22 cellular contexts compared by ENCODE assay signal in genomic region chr7:128826916-128827247, GRCh38. TPM values are rescaled to one million over a fixed set of nuclear protein-coding genes. Genes with fewer than 3 reads are reported as not detected.
A peak's percentile ranks its signal among the peaks of the same experiment; 100 is the strongest.
DNase-seq lines count a peak whose midpoint lies in the region; ATAC-seq, FAIRE-seq and TF ChIP-seq lines count a peak whose summit lies in the region.
"Had no signal": no experiment of that assay in that cellular context is flagged by ENCODE, and none has a peak within 500 bp of the region (broad histone marks: within the 10 kb centered on the region; RNA-seq: fewer than 3 reads in every experiment).

No MANE protein-coding gene starts in this region.

- H2AFZ ChIP-seq in H1 (ENCODE audit: low read length): no peak overlapping the region

- intact Hi-C loops in left ventricle myocardium inferior (cut with micrococcal nuclease) (no loop called here), left ventricle myocardium superior (cut with micrococcal nuclease) (no loop called here), vagina (cut with DNase I) (no loop called here), pancreas (cut with DNase I) (no loop called here)

- H2BK120ac ChIP-seq in H1 (replicated peaks; ENCODE audit: low read depth, low read length): no peak overlapping the region

- H3K14ac ChIP-seq in H1 (ENCODE audit: insufficient read length): no peak overlapping the region

- H4K8ac ChIP-seq in H1 (ENCODE audit: extremely low read depth, insufficient read depth, low read length): no peak overlapping the region

- H3K36me3 Mint-ChIP-seq in osteocyte (ENCODE audit: unreplicated experiment) (no peaks in the 10 kb centered on the region), type B pancreatic cell (no peaks in the 10 kb centered on the region)

- H3K27ac Mint-ChIP-seq in osteocyte (ENCODE audit: unreplicated experiment) (peak overlapping the region; percentile 40), type B pancreatic cell (no peak overlapping the region)
- H3K27ac Mint-ChIP-seq: effector memory CD8-positive, alpha-beta T cell had no signal

- H3K4me1 ChIP-seq in left ventricle myocardium inferior (peaks cover 40% of the 10 kb centered on the region), H1 (replicated peaks in 1 of 4; ENCODE audit: control insufficient read depth in 3 of 4, insufficient read depth in 4 of 4, low read length in 3 of 4) (peaks cover 3 to 33% (median 16%) of the 10 kb centered on the region in 4 experiments), vagina (peaks cover 24% of the 10 kb centered on the region), pancreas (peaks cover 0 to 2% (median 0%) of the 10 kb centered on the region in 3 donors)

- H3K27me3 ChIP-seq in left ventricle myocardium inferior (ENCODE audit: low read depth): peaks cover 5% of the 10 kb centered on the region
- peaks cover 8 to 27% (median 27%) of the 10 kb centered on the region in 4 experiments; a peak in 6 of 7 replicates for H3K27me3 ChIP-seq in H1 (replicated peaks in 1 of 4; ENCODE audit: control insufficient read depth in 3 of 4, extremely low read depth in 1 of 4, insufficient read depth in 3 of 4, low read length in 3 of 4)
- no peaks in the 10 kb centered on the region for H3K27me3 ChIP-seq in vagina
- H3K27me3 ChIP-seq in pancreas: no peaks in the 10 kb centered on the region

- H4K20me1 ChIP-seq in H1 (replicated peaks in 1 of 2; ENCODE audit: control insufficient read depth in 1 of 2, insufficient read depth in 2 of 2, low read length in 2 of 2): no peaks in the 10 kb centered on the region

- H3K23ac ChIP-seq in H1 (ENCODE audit: insufficient read length): no peak overlapping the region

- FAIRE-seq in H1 (lab: Jason Lieb, UNC) (no peak), pancreas (lab: Jason Lieb, UNC) (no peak)
- FAIRE-seq: GM12891, TTC549 had no signal

- H3K27me3 Mint-ChIP-seq in osteocyte (ENCODE audit: unreplicated experiment): no peaks in the 10 kb centered on the region
- H3K27me3 Mint-ChIP-seq in type B pancreatic cell: peaks cover 7% of the 10 kb centered on the region

- peaks cover 14% of the 10 kb centered on the region for H3K23me2 ChIP-seq in H1 (ENCODE audit: low read depth, low read length)

- no peaks in the 10 kb centered on the region for H3K9me3 Mint-ChIP-seq in osteocyte (ENCODE audit: unreplicated experiment)
- no peaks in the 10 kb centered on the region for H3K9me3 Mint-ChIP-seq in type B pancreatic cell
- H3K9me3 Mint-ChIP-seq: effector memory CD8-positive, alpha-beta T cell had no signal

- no peak overlapping the region; the same call in 1 of the 2 replicates for H2BK12ac ChIP-seq in H1 (ENCODE audit: low read depth, low read length)

- H3K4me1 Mint-ChIP-seq in osteocyte (ENCODE audit: unreplicated experiment) (peaks cover 38% of the 10 kb centered on the region), type B pancreatic cell (ENCODE audit: unreplicated experiment) (peaks cover 18% of the 10 kb centered on the region)

- H3K4ac ChIP-seq in H1 (replicated peaks; ENCODE audit: insufficient read length, low read depth, low read length): no peak overlapping the region

- ATAC-seq in left ventricle myocardium superior (no peak), pancreas (no peak)
- ATAC-seq: effector memory CD8-positive, alpha-beta T cell had no signal

- no peak overlapping the region for H2BK20ac ChIP-seq in H1 (ENCODE audit: low read length)

- no peak for TF ChIP-seq EP300 in H1 (IDR thresholded peaks at IDR 0.05; ENCODE audit: borderline replicate concordance in 1 of 2, low read depth in 2 of 2, low read length in 2 of 2)

- H3K79me1 ChIP-seq in H1 (ENCODE audit: low read depth, low read length): no peaks in the 10 kb centered on the region

- POLR2A ChIA-PET in H1 (lab: Charles Lee; ENCODE audit: partially characterized antibody): interaction anchor here (0.7 to 1.4 kb wide), 3 partner anchors 17 to 71 kb away, joined by 3 read pairs; no protein-coding TSS in a partner anchor

- CTCF ChIA-PET in H1 (lab: Charles Lee; ENCODE audit: partially characterized antibody): interaction anchor here (0.7 to 3.2 kb wide), 13 partner anchors 9 to 365 kb away, joined by 3 to 12 read pairs (median 5); no protein-coding TSS in a partner anchor

- no peak overlapping the region for H3K56ac ChIP-seq in H1 (replicated peaks; ENCODE audit: insufficient read length, low read depth, low read length)

- no peak for TF ChIP-seq RAD21 in H1 (IDR thresholded peaks at IDR 0.05 in 1 of 2, conservative IDR thresholded peaks at IDR 0.05 in 1 of 2; ENCODE audit: low read depth in 2 of 2, low read length in 2 of 2)

- no peaks in the 10 kb centered on the region for H3K36me3 ChIP-seq in left ventricle myocardium inferior
- no peaks in the 10 kb centered on the region for H3K36me3 ChIP-seq in H1 (ENCODE audit: control insufficient read depth in 2 of 4, insufficient read depth in 4 of 4, low read length in 3 of 4)
- no peaks in the 10 kb centered on the region for H3K36me3 ChIP-seq in vagina
- no peaks in the 10 kb centered on the region for H3K36me3 ChIP-seq in pancreas
- H3K36me3 ChIP-seq: suprapubic skin had no signal

- H4K91ac ChIP-seq in H1 (replicated peaks; ENCODE audit: insufficient read length, low read length): no peak overlapping the region

- H4K5ac ChIP-seq in H1 (ENCODE audit: insufficient read length, low read depth, low read length): no peak overlapping the region

- peak overlapping the region; percentile 54 for H3K4me3 ChIP-seq in left ventricle myocardium inferior
- no peak overlapping the region for H3K4me3 ChIP-seq in H1 (ENCODE audit: extremely low read depth in 1 of 4, insufficient read depth in 2 of 4, low read depth in 3 of 4, low read length in 4 of 4)
- no peak overlapping the region for H3K4me3 ChIP-seq in vagina
- no peak overlapping the region for H3K4me3 ChIP-seq in pancreas
- H3K4me3 ChIP-seq: suprapubic skin had no signal

- H3K9me3 ChIP-seq in left ventricle myocardium inferior (replicated peaks) (no peaks in the 10 kb centered on the region), H1 (ENCODE audit: insufficient read depth in 2 of 2, low read depth in 1 of 2, low read length in 1 of 2) (no peaks in the 10 kb centered on the region), vagina (no peaks in the 10 kb centered on the region), pancreas (no peaks in the 10 kb centered on the region)
- H3K9me3 ChIP-seq: suprapubic skin had no signal

- TF ChIP-seq POLR2A in H1 (IDR thresholded peaks at IDR 0.05; ENCODE audit: control extremely low read depth in 1 of 2, low read depth in 2 of 2, low read length in 2 of 2): no peak
- no peak for TF ChIP-seq POLR2A in vagina (IDR thresholded peaks at IDR 0.05)

- DNase-seq in left ventricle myocardium inferior (no peak), left ventricle myocardium superior (no peak), H1 (ENCODE audit: low read depth in 1 of 2, low spot score in 2 of 2) (no peak), osteocyte (ENCODE audit: extremely low spot score, unreplicated experiment) (no peak), vagina (ENCODE audit: extremely low spot score in 2 of 2) (no peak), pancreas (no peak), NCI-H226 (no peak), type B pancreatic cell (ENCODE audit: extremely low spot score, unreplicated experiment) (no peak)
- DNase-seq: activated CD4-positive, alpha-beta T cell treated with anti-CD3 and anti-CD28 coated beads, Interleukin-2, amount 50 U/mL, for 1 hour; activated CD8-positive, alpha-beta memory T cell treated with anti-CD3 and anti-CD28 coated beads, Interleukin-2, amount 50 U/mL, for 48 hours; activated gamma-delta T cell; DMS153; effector memory CD8-positive, alpha-beta T cell; MM.1S; NCI-H345; RPMI8226 had no signal

- H3K18ac ChIP-seq in H1 (ENCODE audit: extremely low read depth, low read length): no peak overlapping the region

- no peak overlapping the region for H3K4me3 Mint-ChIP-seq in osteocyte (ENCODE audit: unreplicated experiment)
- H3K4me3 Mint-ChIP-seq in type B pancreatic cell: no peak overlapping the region
- H3K4me3 Mint-ChIP-seq: CD14-positive monocyte; effector memory CD8-positive, alpha-beta T cell had no signal

- no peaks in the 10 kb centered on the region for H3K79me2 ChIP-seq in H1 (ENCODE audit: control insufficient read depth in 1 of 2, insufficient read depth in 2 of 2, low read length in 2 of 2)

- H3K27ac ChIP-seq in left ventricle myocardium inferior (replicated peaks): peak overlapping the region; percentile 96
- no peak overlapping the region for H3K27ac ChIP-seq in H1 (ENCODE audit: low read depth, low read length)
- peak overlapping the region; percentile 86 for H3K27ac ChIP-seq in vagina
- H3K27ac ChIP-seq in pancreas: no peak overlapping the region
- H3K27ac ChIP-seq: suprapubic skin had no signal

- H3K9ac ChIP-seq in H1 (replicated peaks in 1 of 4; ENCODE audit: extremely low read depth in 1 of 4, low read depth in 3 of 4, low read length in 3 of 4): no peak overlapping the region

- no peak overlapping the region; the same call in 1 of the 2 replicates for H2BK15ac ChIP-seq in H1 (ENCODE audit: low read length)

- 0 out of 2 replicates have a peak overlapping the region, but pooled peaks have one; percentile 28 for H2BK5ac ChIP-seq in H1 (ENCODE audit: low read depth, low read length)

- no peak overlapping the region for H2AK5ac ChIP-seq in H1 (ENCODE audit: low read depth, low read length)

- TF ChIP-seq CTCF in left ventricle myocardium inferior (IDR thresholded peaks at IDR 0.05; ENCODE audit: borderline replicate concordance): no peak
- TF ChIP-seq CTCF in H1 (IDR thresholded peaks at IDR 0.05; ENCODE audit: control extremely low read depth in 1 of 3, insufficient read depth in 1 of 3, low read depth in 1 of 3, low read length in 3 of 3): no peak
- TF ChIP-seq CTCF in osteocyte (IDR thresholded peaks at IDR 0.05): no peak
- no peak for TF ChIP-seq CTCF in vagina (IDR thresholded peaks at IDR 0.05)
- no peak for TF ChIP-seq CTCF in pancreas (IDR thresholded peaks at IDR 0.05)
- TF ChIP-seq CTCF in type B pancreatic cell (conservative IDR thresholded peaks at IDR 0.05): no peak

- no peak overlapping the region for H3K4me2 ChIP-seq in H1 (ENCODE audit: insufficient read depth in 1 of 2, low read depth in 2 of 2, low read length in 2 of 2)

- 75% methylated on average over 1 of the region's 1 CpG; no CpG with 5 or more reads in 1 of the 2 experiments for WGBS in H1 (ENCODE audit: extremely low coverage in 1 of 2, insufficient coverage in 1 of 2, insufficient read length in 1 of 2, insufficient replicate concordance in 2 of 2, low coverage in 1 of 2, low lambda C conversion rate in 2 of 2, missing lambda C conversion rate in 1 of 2), 2 experiments
- WGBS in pancreas, 2 donors: 79 to 82% methylated on average over 1 of the region's 1 CpG

RNA-seq across cellular contexts. Expression of gene FLNC, which starts 3.3 kb away (rescaled TPM):
- 839 TPM for total RNA-seq in left ventricle myocardium inferior
- total RNA-seq in left ventricle myocardium superior: 591 TPM
- 10.7 and 12.0 TPM in 2 replicates for total RNA-seq in H1 (2021; fragmentation: NEBNext Ultra II Directional; extraction: Animal tissue kit (Norgen Biotek cat#: 25700))
- polyA plus RNA-seq in H1 (2011; rRNA removed): 1.9 and 3.3 TPM in 2 replicates
- 2.3 TPM for polyA plus RNA-seq in H1 (2011; cell fraction: cytosol; rRNA removed)
- polyA plus RNA-seq in H1 (2011; cell fraction: nucleus; rRNA removed): 9.5 TPM
- 5.2 to 7.9 TPM (median 6.6 TPM) in 4 replicates for polyA plus RNA-seq in H1 (2012, experiment 1 of 2)
- polyA plus RNA-seq in H1 (2012, experiment 2 of 2): 5.2 TPM
- polyA plus RNA-seq in H1 (2013, experiment 1 of 2): 8.3 TPM
- polyA plus RNA-seq in H1 (2013, experiment 2 of 2): 7.8 TPM
- 4.5 and 5.1 TPM in 2 replicates for polyA minus RNA-seq in H1 (2011; rRNA and poly(A)+ RNA removed)
- 7.1 TPM for polyA minus RNA-seq in H1 (2011; cell fraction: cytosol; rRNA and poly(A)+ RNA removed)
- 5.7 TPM for polyA minus RNA-seq in H1 (2011; cell fraction: nucleus; rRNA and poly(A)+ RNA removed)
- total RNA-seq in osteocyte: 26.9 and 28.6 TPM in 2 replicates
- total RNA-seq in vagina: 31.9 TPM
- total RNA-seq in pancreas: 1 to 10 TPM in 3 of 6 donors, under 1 TPM in 3; 0.28 to 2.3 (median 1.0) TPM
- 1 to 10 TPM in 1 of 2 donors, under 1 TPM in 1; 0.82 to 2.1 TPM for polyA plus RNA-seq in pancreas
- 20.3 and 54.0 TPM in 2 replicates for total RNA-seq in type B pancreatic cell (ENCODE audit: low replicate concordance)
- polyA plus RNA-seq: CD14-positive monocyte had no signal

RNA-seq across cellular contexts. Expression of gene CCDC136, which starts 35.1 kb away (rescaled TPM):
- 8.2 TPM for total RNA-seq in left ventricle myocardium inferior
- total RNA-seq in left ventricle myocardium superior: 6.5 TPM
- 43.7 and 47.7 TPM in 2 replicates for total RNA-seq in H1 (2021; fragmentation: NEBNext Ultra II Directional; extraction: Animal tissue kit (Norgen Biotek cat#: 25700))
- polyA plus RNA-seq in H1 (2011; rRNA removed): 35.6 and 36.2 TPM in 2 replicates
- polyA plus RNA-seq in H1 (2011; cell fraction: cytosol; rRNA removed): 48.9 TPM
- polyA plus RNA-seq in H1 (2011; cell fraction: nucleus; rRNA removed): 165 TPM
- polyA plus RNA-seq in H1 (2012, experiment 1 of 2): 46.0 to 56.1 TPM (median 51.1 TPM) in 4 replicates
- polyA plus RNA-seq in H1 (2012, experiment 2 of 2): 2.9 TPM
- 23.8 TPM for polyA plus RNA-seq in H1 (2013, experiment 1 of 2)
- 18.9 TPM for polyA plus RNA-seq in H1 (2013, experiment 2 of 2)
- polyA minus RNA-seq in H1 (2011; rRNA and poly(A)+ RNA removed): 53.7 and 59.6 TPM in 2 replicates
- polyA minus RNA-seq in H1 (2011; cell fraction: cytosol; rRNA and poly(A)+ RNA removed): 34.9 TPM
- polyA minus RNA-seq in H1 (2011; cell fraction: nucleus; rRNA and poly(A)+ RNA removed): 91.0 TPM
- total RNA-seq in osteocyte: 10.8 and 13.3 TPM in 2 replicates
- 17.9 TPM for total RNA-seq in vagina
- 1 to 10 TPM in 2 of 6 donors, under 1 TPM in 4; 0.66 to 2.4 (median 0.88) TPM for total RNA-seq in pancreas
- polyA plus RNA-seq in pancreas: 1 to 10 TPM; 1.7 to 2.9 TPM
- 4.2 and 44.2 TPM in 2 replicates for total RNA-seq in type B pancreatic cell (ENCODE audit: low replicate concordance)

RNA-seq across cellular contexts. Expression of gene ATP6V1F, which starts 35.8 kb away (rescaled TPM):
- 101 TPM for total RNA-seq in left ventricle myocardium inferior
- 115 TPM for total RNA-seq in left ventricle myocardium superior
- 104 TPM in 2 replicates for total RNA-seq in H1 (2021; fragmentation: NEBNext Ultra II Directional; extraction: Animal tissue kit (Norgen Biotek cat#: 25700))
- polyA plus RNA-seq in H1 (2011; rRNA removed): 318 and 344 TPM in 2 replicates
- polyA plus RNA-seq in H1 (2011; cell fraction: cytosol; rRNA removed): 227 TPM
- polyA plus RNA-seq in H1 (2011; cell fraction: nucleus; rRNA removed): 147 TPM
- polyA plus RNA-seq in H1 (2012, experiment 1 of 2): 165 to 195 TPM (median 180 TPM) in 4 replicates
- 412 TPM for polyA plus RNA-seq in H1 (2012, experiment 2 of 2)
- 164 TPM for polyA plus RNA-seq in H1 (2013, experiment 1 of 2)
- 168 TPM for polyA plus RNA-seq in H1 (2013, experiment 2 of 2)
- polyA minus RNA-seq in H1 (2011; rRNA and poly(A)+ RNA removed): 36.9 and 39.0 TPM in 2 replicates
- polyA minus RNA-seq in H1 (2011; cell fraction: cytosol; rRNA and poly(A)+ RNA removed): 25.6 TPM
- 35.3 TPM for polyA minus RNA-seq in H1 (2011; cell fraction: nucleus; rRNA and poly(A)+ RNA removed)
- total RNA-seq in osteocyte: 161 and 162 TPM in 2 replicates
- total RNA-seq in vagina: 119 TPM
- total RNA-seq in pancreas: 10 to 100 TPM; 28.1 to 66.8 (median 37.7) TPM
- polyA plus RNA-seq in pancreas: 10 to 100 TPM; 94.8 to 96.9 TPM
- total RNA-seq in type B pancreatic cell (ENCODE audit: low replicate concordance): 144 and 157 TPM in 2 replicates

RNA-seq across cellular contexts. Expression of gene OPN1SW, which starts 51.3 kb away (rescaled TPM):
- total RNA-seq in left ventricle myocardium inferior (not detected), left ventricle myocardium superior (not detected), osteocyte (not detected in 2 replicates), vagina (not detected), pancreas (not detected), type B pancreatic cell (ENCODE audit: low replicate concordance) (not detected in 2 replicates)
- total RNA-seq in H1 (2021; fragmentation: NEBNext Ultra II Directional; extraction: Animal tissue kit (Norgen Biotek cat#: 25700)): not detected in 2 replicates
- polyA plus RNA-seq in H1 (2011; rRNA removed) (not detected in 2 replicates), pancreas (not detected)
- polyA plus RNA-seq in H1 (2011; cell fraction: cytosol; rRNA removed): not detected
- polyA plus RNA-seq in H1 (2011; cell fraction: nucleus; rRNA removed): not detected
- not detected in 4 replicates for polyA plus RNA-seq in H1 (2012, experiment 1 of 2)
- not detected for polyA plus RNA-seq in H1 (2012, experiment 2 of 2)
- polyA plus RNA-seq in H1 (2013, experiment 1 of 2): not detected
- not detected for polyA plus RNA-seq in H1 (2013, experiment 2 of 2)
- not detected in 2 replicates for polyA minus RNA-seq in H1 (2011; rRNA and poly(A)+ RNA removed)
- not detected for polyA minus RNA-seq in H1 (2011; cell fraction: cytosol; rRNA and poly(A)+ RNA removed)
- not detected for polyA minus RNA-seq in H1 (2011; cell fraction: nucleus; rRNA and poly(A)+ RNA removed)
- total RNA-seq: A673, mucosa of gallbladder, suprapubic skin had no signal
- polyA plus RNA-seq: CD14-positive monocyte had no signal

Comparison
In these comparisons a context has a peak if more than half of its experiments do, and no peak if none do; other contexts are left out.
1. H3K27ac ChIP-seq: peak in left ventricle myocardium inferior (single experiment) and vagina (single experiment); none in H1 (single experiment) and pancreas (0 of 4).
2. RNA of gene FLNC, which starts 3.3 kb away (total RNA-seq): 839 TPM in left ventricle myocardium inferior (single experiment) and 591 TPM in left ventricle myocardium superior (single experiment); 20.3 to 54.0 TPM in type B pancreatic cell, 31.9 TPM in vagina (single experiment), 26.9 to 28.6 TPM in osteocyte, 10.7 to 12.0 TPM in H1 and 0.28 to 2.3 TPM in pancreas; every median in the first group is over 10 times any median in the second.